Comparison of ENCODE assay signal across 35 cellular contexts in genomic region chr11:124072147-124072546, GRCh38. TPM values are rescaled to one million over a fixed set of nuclear protein-coding genes. Genes with fewer than 3 reads are reported as not detected.
"Had no signal": no experiment of that assay in that cellular context is flagged by ENCODE, and none has a peak within 500 bp of the region (broad histone marks: within the 10 kb centered on the region; RNA-seq: fewer than 3 reads in every experiment).

No MANE protein-coding gene starts in this region.

- H3K4me1 ChIP-seq: gastrocnemius medialis had no signal

- H3K9me3 ChIP-seq: esophagus muscularis mucosa, gastrocnemius medialis, heart left ventricle had no signal

- FAIRE-seq: astrocyte, bronchial epithelial cell had no signal

- H3K4me3 ChIP-seq: coronary artery, esophagus muscularis mucosa, gastrocnemius medialis, heart left ventricle had no signal

- H3K9me3 Mint-ChIP-seq: activated CD4-positive, alpha-beta memory T cell treated with anti-CD3 and anti-CD28 coated beads for 36 hours; activated CD4-positive, alpha-beta T cell treated with anti-CD3 and anti-CD28 coated beads, Interleukin-2, amount 10 ng/mL, durations not matched to agents 24 days and 14 days; activated naive CD4-positive, alpha-beta T cell treated with anti-CD3 and anti-CD28 coated beads for 36 hours; activated naive CD4-positive, alpha-beta T cell treated with anti-CD3 and anti-CD28 coated beads, Interleukin-2, amount 50 U/mL, for 24 hours; activated naive CD8-positive, alpha-beta T cell treated with anti-CD3 and anti-CD28 coated beads, Interleukin-2, amount 10 ng/mL, durations not matched to agents 7 days and 5 days; activated T-helper 1 cell treated with anti-CD3 and anti-CD28 coated beads, Interleukin-12 subunit alpha, Interleukin-12 subunit beta, Interleukin-2, Interleukin-4 antibody, amounts not matched to agents 30 ng/mL and 10 ng/mL and 1 ng/mL, durations not matched to agents 14 hours and 24 hours and 36 hours; activated T-helper 2 cell treated with anti-CD3 and anti-CD28 coated beads, Interferon-gamma antibody, Interleukin-2, Interleukin-4, amounts not matched to agents 10 μg/mL and 5 μg/mL and 100 μg/mL, durations not matched to agents 14 hours and 24 hours and 36 hours; central memory CD8-positive, alpha-beta T cell; dendritic cell treated with granulocyte-macrophage colony-stimulating factor and Interleukin-4, amounts not matched to agents 40 ng/mL and 50 ng/mL, for 4 days had no signal

- H3K27ac Mint-ChIP-seq: activated CD4-positive, alpha-beta memory T cell treated with anti-CD3 and anti-CD28 coated beads for 36 hours; activated CD4-positive, alpha-beta T cell treated with anti-CD3 and anti-CD28 coated beads for 36 hours; activated CD4-positive, alpha-beta T cell treated with anti-CD3 and anti-CD28 coated beads, Interleukin-2, amount 10 ng/mL, durations not matched to agents 24 days and 14 days; activated CD8-positive, alpha-beta memory T cell treated with anti-CD3 and anti-CD28 coated beads, Interleukin-2, amount 10 ng/mL, durations not matched to agents 7 days and 5 days; activated CD8-positive, alpha-beta T cell treated with anti-CD3 and anti-CD28 coated beads, Interleukin-2, amount 10 ng/mL, durations not matched to agents 7 days and 5 days; activated naive CD4-positive, alpha-beta T cell treated with anti-CD3 and anti-CD28 coated beads for 36 hours; activated naive CD4-positive, alpha-beta T cell treated with anti-CD3 and anti-CD28 coated beads, Interleukin-2, amount 50 U/mL, for 24 hours; activated naive CD8-positive, alpha-beta T cell treated with anti-CD3 and anti-CD28 coated beads, Interleukin-2, amount 10 ng/mL, durations not matched to agents 7 days and 5 days; activated T-helper 1 cell treated with anti-CD3 and anti-CD28 coated beads, Interleukin-12 subunit alpha, Interleukin-12 subunit beta, Interleukin-2, Interleukin-4 antibody, amounts not matched to agents 30 ng/mL and 10 ng/mL and 1 ng/mL, durations not matched to agents 14 hours and 24 hours and 36 hours; activated T-helper 2 cell treated with anti-CD3 and anti-CD28 coated beads, Interferon-gamma antibody, Interleukin-2, Interleukin-4, amounts not matched to agents 10 μg/mL and 5 μg/mL and 100 μg/mL, durations not matched to agents 14 hours and 24 hours and 36 hours had no signal

- H3K36me3 Mint-ChIP-seq: activated CD4-positive, alpha-beta memory T cell treated with anti-CD3 and anti-CD28 coated beads for 36 hours; activated CD8-positive, alpha-beta memory T cell treated with anti-CD3 and anti-CD28 coated beads, Interleukin-2, amount 10 ng/mL, durations not matched to agents 7 days and 5 days; activated naive CD4-positive, alpha-beta T cell treated with anti-CD3 and anti-CD28 coated beads, Interleukin-2, amount 50 U/mL, for 24 hours; activated naive CD8-positive, alpha-beta T cell treated with anti-CD3 and anti-CD28 coated beads, Interleukin-2, amount 10 ng/mL, durations not matched to agents 7 days and 5 days had no signal

- H3K36me3 ChIP-seq: brain microvascular endothelial cell, esophagus muscularis mucosa, gastrocnemius medialis, heart left ventricle had no signal

- DNase-seq: activated CD4-positive, alpha-beta memory T cell treated with anti-CD3 and anti-CD28 coated beads for 36 hours; activated CD4-positive, alpha-beta T cell treated with anti-CD3 and anti-CD28 coated beads for 36 hours; activated CD4-positive, alpha-beta T cell treated with anti-CD3 and anti-CD28 coated beads, Interleukin-2, amount 10 ng/mL, durations not matched to agents 24 days and 14 days; activated CD4-positive, CD25-positive, alpha-beta regulatory T cell; activated CD4-positive, CD25-positive, alpha-beta regulatory T cell treated with anti-CD3 and anti-CD28 coated beads, Interleukin-2, amount 50 U/mL, for 72 hours; activated CD8-positive, alpha-beta memory T cell treated with anti-CD3 and anti-CD28 coated beads, Interleukin-2, amount 10 ng/mL, durations not matched to agents 7 days and 5 days; activated CD8-positive, alpha-beta memory T cell treated with anti-CD3 and anti-CD28 coated beads, Interleukin-2, amount 50 U/mL, for 4 hours; activated CD8-positive, alpha-beta T cell treated with anti-CD3 and anti-CD28 coated beads, Interleukin-2, amount 10 ng/mL, durations not matched to agents 7 days and 5 days; activated effector memory CD4-positive, alpha-beta T cell treated with anti-CD3 and anti-CD28 coated beads, Interleukin-2, amount 50 U/mL, for 16 hours; activated naive CD4-positive, alpha-beta T cell treated with anti-CD3 and anti-CD28 coated beads for 36 hours; activated naive CD8-positive, alpha-beta T cell treated with anti-CD3 and anti-CD28 coated beads, Interleukin-2, amount 10 ng/mL, durations not matched to agents 7 days and 5 days; activated T-cell treated with anti-CD3 and anti-CD28 coated beads, Interleukin-2, amount 50 U/mL, for 1 hour; activated T-cell treated with anti-CD3 and anti-CD28 coated beads, Interleukin-2, amount 50 U/mL, for 48 hours; brain microvascular endothelial cell; dorsolateral prefrontal cortex; effector memory CD4-positive, alpha-beta T cell; erythroblast; foreskin keratinocyte; gastrocnemius medialis; glutamatergic neuron; heart left ventricle; T-helper 2 cell had no signal

- H3K27me3 ChIP-seq: brain microvascular endothelial cell had no signal

- H3K4me3 Mint-ChIP-seq: activated CD4-positive, alpha-beta memory T cell treated with anti-CD3 and anti-CD28 coated beads for 36 hours; activated CD4-positive, alpha-beta T cell treated with anti-CD3 and anti-CD28 coated beads for 36 hours; activated CD4-positive, alpha-beta T cell treated with anti-CD3 and anti-CD28 coated beads, Interleukin-2, amount 10 ng/mL, durations not matched to agents 24 days and 14 days; activated CD8-positive, alpha-beta memory T cell treated with anti-CD3 and anti-CD28 coated beads, Interleukin-2, amount 10 ng/mL, durations not matched to agents 7 days and 5 days; activated CD8-positive, alpha-beta T cell treated with anti-CD3 and anti-CD28 coated beads, Interleukin-2, amount 10 ng/mL, durations not matched to agents 7 days and 5 days; activated naive CD4-positive, alpha-beta T cell treated with anti-CD3 and anti-CD28 coated beads for 36 hours; activated naive CD4-positive, alpha-beta T cell treated with anti-CD3 and anti-CD28 coated beads, Interleukin-2, amount 50 U/mL, for 24 hours; activated naive CD8-positive, alpha-beta T cell treated with anti-CD3 and anti-CD28 coated beads, Interleukin-2, amount 10 ng/mL, durations not matched to agents 7 days and 5 days; activated T-helper 1 cell treated with anti-CD3 and anti-CD28 coated beads, Interleukin-12 subunit alpha, Interleukin-12 subunit beta, Interleukin-2, Interleukin-4 antibody, amounts not matched to agents 30 ng/mL and 10 ng/mL and 1 ng/mL, durations not matched to agents 14 hours and 24 hours and 36 hours; central memory CD8-positive, alpha-beta T cell; dendritic cell treated with granulocyte-macrophage colony-stimulating factor and Interleukin-4, amounts not matched to agents 40 ng/mL and 50 ng/mL, for 4 days had no signal

- H3K27ac ChIP-seq: brain microvascular endothelial cell, coronary artery, dorsolateral prefrontal cortex, esophagus muscularis mucosa, foreskin keratinocyte, gastrocnemius medialis, heart left ventricle had no signal

- ATAC-seq: activated CD4-positive, alpha-beta T cell treated with anti-CD3 and anti-CD28 coated beads for 36 hours; activated CD8-positive, alpha-beta memory T cell treated with anti-CD3 and anti-CD28 coated beads, Interleukin-2, amount 10 ng/mL, durations not matched to agents 7 days and 5 days; activated CD8-positive, alpha-beta T cell treated with anti-CD3 and anti-CD28 coated beads, Interleukin-2, amount 10 ng/mL, durations not matched to agents 7 days and 5 days; heart left ventricle had no signal

- H3K4me1 Mint-ChIP-seq: central memory CD8-positive, alpha-beta T cell had no signal

RNA-seq across cellular contexts. Expression of gene OR10G7, which starts 31.0 kb away (rescaled TPM):
- total RNA-seq: activated CD4-positive, alpha-beta memory T cell treated with anti-CD3 and anti-CD28 coated beads for 36 hours; activated CD4-positive, alpha-beta T cell treated with anti-CD3 and anti-CD28 coated beads for 36 hours; activated CD4-positive, alpha-beta T cell treated with anti-CD3 and anti-CD28 coated beads, Interleukin-2, amount 10 ng/mL, durations not matched to agents 24 days and 14 days; activated CD8-positive, alpha-beta memory T cell treated with anti-CD3 and anti-CD28 coated beads for 36 hours; activated CD8-positive, alpha-beta memory T cell treated with anti-CD3 and anti-CD28 coated beads, Interleukin-2, amount 10 ng/mL, durations not matched to agents 7 days and 5 days; activated CD8-positive, alpha-beta T cell treated with anti-CD3 and anti-CD28 coated beads, Interleukin-2, amount 10 ng/mL, durations not matched to agents 7 days and 5 days; activated naive CD4-positive, alpha-beta T cell treated with anti-CD3 and anti-CD28 coated beads for 36 hours; activated naive CD8-positive, alpha-beta T cell treated with anti-CD3 and anti-CD28 coated beads, Interleukin-2, amount 10 ng/mL, durations not matched to agents 7 days and 5 days; activated T-helper 1 cell treated with anti-CD3 and anti-CD28 coated beads, Interleukin-12 subunit alpha, Interleukin-12 subunit beta, Interleukin-2, Interleukin-4 antibody, amounts not matched to agents 30 ng/mL and 10 ng/mL and 1 ng/mL, durations not matched to agents 14 hours and 24 hours and 36 hours; activated T-helper 2 cell treated with anti-CD3 and anti-CD28 coated beads, Interferon-gamma antibody, Interleukin-2, Interleukin-4, amounts not matched to agents 10 μg/mL and 5 μg/mL and 100 μg/mL, durations not matched to agents 14 hours and 24 hours and 36 hours; astrocyte; bronchial epithelial cell; cardiac septum; cerebellum; dorsolateral prefrontal cortex; esophagus muscularis mucosa; foreskin keratinocyte; gastrocnemius medialis; heart left ventricle; T-helper 1 cell treated with Interleukin-12 subunit alpha and Interleukin-12 subunit beta and Interleukin-4 antibody, amounts not matched to agents 30 ng/mL and 1 ng/mL, for 36 hours had no signal
- polyA plus RNA-seq: foreskin keratinocyte, heart left ventricle had no signal

RNA-seq across cellular contexts. Expression of gene OR10G8, which starts 45.5 kb away (rescaled TPM):
- total RNA-seq: activated CD4-positive, alpha-beta memory T cell treated with anti-CD3 and anti-CD28 coated beads for 36 hours; activated CD4-positive, alpha-beta T cell treated with anti-CD3 and anti-CD28 coated beads for 36 hours; activated CD4-positive, alpha-beta T cell treated with anti-CD3 and anti-CD28 coated beads, Interleukin-2, amount 10 ng/mL, durations not matched to agents 24 days and 14 days; activated CD8-positive, alpha-beta memory T cell treated with anti-CD3 and anti-CD28 coated beads for 36 hours; activated CD8-positive, alpha-beta memory T cell treated with anti-CD3 and anti-CD28 coated beads, Interleukin-2, amount 10 ng/mL, durations not matched to agents 7 days and 5 days; activated CD8-positive, alpha-beta T cell treated with anti-CD3 and anti-CD28 coated beads, Interleukin-2, amount 10 ng/mL, durations not matched to agents 7 days and 5 days; activated naive CD4-positive, alpha-beta T cell treated with anti-CD3 and anti-CD28 coated beads for 36 hours; activated naive CD8-positive, alpha-beta T cell treated with anti-CD3 and anti-CD28 coated beads, Interleukin-2, amount 10 ng/mL, durations not matched to agents 7 days and 5 days; activated T-helper 1 cell treated with anti-CD3 and anti-CD28 coated beads, Interleukin-12 subunit alpha, Interleukin-12 subunit beta, Interleukin-2, Interleukin-4 antibody, amounts not matched to agents 30 ng/mL and 10 ng/mL and 1 ng/mL, durations not matched to agents 14 hours and 24 hours and 36 hours; activated T-helper 2 cell treated with anti-CD3 and anti-CD28 coated beads, Interferon-gamma antibody, Interleukin-2, Interleukin-4, amounts not matched to agents 10 μg/mL and 5 μg/mL and 100 μg/mL, durations not matched to agents 14 hours and 24 hours and 36 hours; astrocyte; bronchial epithelial cell; cardiac septum; cerebellum; esophagus muscularis mucosa; foreskin keratinocyte; gastrocnemius medialis; heart left ventricle; T-helper 1 cell treated with Interleukin-12 subunit alpha and Interleukin-12 subunit beta and Interleukin-4 antibody, amounts not matched to agents 30 ng/mL and 1 ng/mL, for 36 hours had no signal
- polyA plus RNA-seq: foreskin keratinocyte, heart left ventricle had no signal

RNA-seq across cellular contexts. Expression of gene OR10G9, which starts 49.3 kb away (rescaled TPM):
- total RNA-seq: activated CD4-positive, alpha-beta memory T cell treated with anti-CD3 and anti-CD28 coated beads for 36 hours; activated CD4-positive, alpha-beta T cell treated with anti-CD3 and anti-CD28 coated beads for 36 hours; activated CD4-positive, alpha-beta T cell treated with anti-CD3 and anti-CD28 coated beads, Interleukin-2, amount 10 ng/mL, durations not matched to agents 24 days and 14 days; activated CD8-positive, alpha-beta memory T cell treated with anti-CD3 and anti-CD28 coated beads for 36 hours; activated CD8-positive, alpha-beta memory T cell treated with anti-CD3 and anti-CD28 coated beads, Interleukin-2, amount 10 ng/mL, durations not matched to agents 7 days and 5 days; activated CD8-positive, alpha-beta T cell treated with anti-CD3 and anti-CD28 coated beads, Interleukin-2, amount 10 ng/mL, durations not matched to agents 7 days and 5 days; activated naive CD4-positive, alpha-beta T cell treated with anti-CD3 and anti-CD28 coated beads for 36 hours; activated naive CD8-positive, alpha-beta T cell treated with anti-CD3 and anti-CD28 coated beads, Interleukin-2, amount 10 ng/mL, durations not matched to agents 7 days and 5 days; activated T-helper 1 cell treated with anti-CD3 and anti-CD28 coated beads, Interleukin-12 subunit alpha, Interleukin-12 subunit beta, Interleukin-2, Interleukin-4 antibody, amounts not matched to agents 30 ng/mL and 10 ng/mL and 1 ng/mL, durations not matched to agents 14 hours and 24 hours and 36 hours; activated T-helper 2 cell treated with anti-CD3 and anti-CD28 coated beads, Interferon-gamma antibody, Interleukin-2, Interleukin-4, amounts not matched to agents 10 μg/mL and 5 μg/mL and 100 μg/mL, durations not matched to agents 14 hours and 24 hours and 36 hours; astrocyte; bronchial epithelial cell; cardiac septum; cerebellum; esophagus muscularis mucosa; foreskin keratinocyte; gastrocnemius medialis; heart left ventricle; T-helper 1 cell treated with Interleukin-12 subunit alpha and Interleukin-12 subunit beta and Interleukin-4 antibody, amounts not matched to agents 30 ng/mL and 1 ng/mL, for 36 hours had no signal
- polyA plus RNA-seq: foreskin keratinocyte, heart left ventricle had no signal

RNA-seq across cellular contexts. Expression of gene OR10G4, which starts 59.4 kb away (rescaled TPM):
- total RNA-seq: activated CD4-positive, alpha-beta memory T cell treated with anti-CD3 and anti-CD28 coated beads for 36 hours; activated CD4-positive, alpha-beta T cell treated with anti-CD3 and anti-CD28 coated beads for 36 hours; activated CD4-positive, alpha-beta T cell treated with anti-CD3 and anti-CD28 coated beads, Interleukin-2, amount 10 ng/mL, durations not matched to agents 24 days and 14 days; activated CD8-positive, alpha-beta memory T cell treated with anti-CD3 and anti-CD28 coated beads for 36 hours; activated CD8-positive, alpha-beta memory T cell treated with anti-CD3 and anti-CD28 coated beads, Interleukin-2, amount 10 ng/mL, durations not matched to agents 7 days and 5 days; activated CD8-positive, alpha-beta T cell treated with anti-CD3 and anti-CD28 coated beads, Interleukin-2, amount 10 ng/mL, durations not matched to agents 7 days and 5 days; activated naive CD4-positive, alpha-beta T cell treated with anti-CD3 and anti-CD28 coated beads for 36 hours; activated naive CD8-positive, alpha-beta T cell treated with anti-CD3 and anti-CD28 coated beads, Interleukin-2, amount 10 ng/mL, durations not matched to agents 7 days and 5 days; activated T-helper 1 cell treated with anti-CD3 and anti-CD28 coated beads, Interleukin-12 subunit alpha, Interleukin-12 subunit beta, Interleukin-2, Interleukin-4 antibody, amounts not matched to agents 30 ng/mL and 10 ng/mL and 1 ng/mL, durations not matched to agents 14 hours and 24 hours and 36 hours; activated T-helper 2 cell treated with anti-CD3 and anti-CD28 coated beads, Interferon-gamma antibody, Interleukin-2, Interleukin-4, amounts not matched to agents 10 μg/mL and 5 μg/mL and 100 μg/mL, durations not matched to agents 14 hours and 24 hours and 36 hours; astrocyte; bronchial epithelial cell; cardiac septum; esophagus muscularis mucosa; foreskin keratinocyte; gastrocnemius medialis; heart left ventricle; T-helper 1 cell treated with Interleukin-12 subunit alpha and Interleukin-12 subunit beta and Interleukin-4 antibody, amounts not matched to agents 30 ng/mL and 1 ng/mL, for 36 hours had no signal
- polyA plus RNA-seq: foreskin keratinocyte, heart left ventricle had no signal
